19 cellular contexts compared by ENCODE assay signal in genomic region chr5:72559866-72560766, GRCh38. TPM values are rescaled to one million over a fixed set of nuclear protein-coding genes. Genes with fewer than 3 reads are reported as not detected.
DNase-seq lines count a peak whose midpoint lies in the region; TF ChIP-seq lines count a peak whose summit lies in the region.
"Had no signal": no experiment of that assay in that cellular context is flagged by ENCODE, and none has a peak within 500 bp of the region (broad histone marks: within the 10 kb centered on the region; RNA-seq: fewer than 3 reads in every experiment).

No MANE protein-coding gene starts in this region.

- H3K4me1 ChIP-seq in neural progenitor cell: peaks cover 13% of the 10 kb centered on the region

- peaks cover 4% of the 10 kb centered on the region for H3K9me3 Mint-ChIP-seq in neural progenitor cell
- H3K9me3 Mint-ChIP-seq: effector memory CD8-positive, alpha-beta T cell; immature natural killer cell had no signal

- H3K4me1 Mint-ChIP-seq in neural progenitor cell: peaks cover 42% of the 10 kb centered on the region

- no peak overlapping the region for H3K9ac ChIP-seq in neural progenitor cell
- H3K9ac ChIP-seq: GM23248 had no signal

- H3K4me2 ChIP-seq in neural progenitor cell: no peak overlapping the region

- H3K27ac Mint-ChIP-seq in neural progenitor cell: no peak overlapping the region
- H3K27ac Mint-ChIP-seq: CD14-positive monocyte; effector memory CD8-positive, alpha-beta T cell; immature natural killer cell had no signal

- H3K9me3 ChIP-seq in neural progenitor cell (ENCODE audit: low read depth): no peaks in the 10 kb centered on the region
- H3K9me3 ChIP-seq: gastrocnemius medialis, stomach had no signal

- H3K4me3 ChIP-seq in fibroblast of pulmonary artery (replicated peaks; ENCODE audit: low read depth, low read length) (no peak overlapping the region), neural progenitor cell (no peak overlapping the region)
- H3K4me3 ChIP-seq: gastrocnemius medialis, GM23248, SK-N-MC, stomach had no signal

- in situ Hi-C loops in KBM-7 (cut with MboI; ENCODE audit: low pct_unique_long_range_greater_than_20kb, low sequenced_read_pairs): no loop called here

- H3F3A ChIP-seq in neural progenitor cell (ENCODE audit: low read depth): peaks cover 14% of the 10 kb centered on the region

- peaks cover 9% of the 10 kb centered on the region for H3K27me3 Mint-ChIP-seq in neural progenitor cell (ENCODE audit: insufficient read depth, low read depth)

- DNase-seq in KBM-7: peak; percentile 18
- peak; percentile 31 for DNase-seq in RPMI7951 (ENCODE audit: low read depth)
- DNase-seq in fibroblast of pulmonary artery (ENCODE audit: low read depth): peak; percentile 38
- no peak for DNase-seq in neural progenitor cell (ENCODE audit: low spot score)
- DNase-seq in HUDEP-2 (lab: John Stamatoyannopoulos, UW; ENCODE audit: unreplicated experiment in 76 of 76): no peak
- no peak for DNase-seq in NCI-H2171 treated with DMSO at 0.1 percent for 48 hours (lab: John Stamatoyannopoulos, UW)
- DNase-seq in NCI-H1105 (lab: John Stamatoyannopoulos, UW): no peak
- DNase-seq: activated naive CD4-positive, alpha-beta T cell; DMS79; effector memory CD8-positive, alpha-beta T cell; GM23248; immature natural killer cell; NK-92 treated with Interleukin-12 subunit alpha and Interleukin-12 subunit beta, amount 100 ng/mL, for 24 hours; stomach had no signal

- no peaks in the 10 kb centered on the region for H3K27me3 ChIP-seq in neural progenitor cell
- H3K27me3 ChIP-seq: gastrocnemius medialis, stomach had no signal

- H4K20me1 ChIP-seq in neural progenitor cell (ENCODE audit: low read depth): no peaks in the 10 kb centered on the region

- H3K4me3 Mint-ChIP-seq in neural progenitor cell: no peak overlapping the region
- H3K4me3 Mint-ChIP-seq: CD14-positive monocyte; effector memory CD8-positive, alpha-beta T cell; immature natural killer cell had no signal

- peak overlapping the region; percentile 39 for H2AFZ ChIP-seq in neural progenitor cell (replicated peaks)
- H2AFZ ChIP-seq: GM23248 had no signal

- no peaks in the 10 kb centered on the region for H3K36me3 Mint-ChIP-seq in neural progenitor cell
- H3K36me3 Mint-ChIP-seq: CD14-positive monocyte, immature natural killer cell had no signal

- H3K79me2 ChIP-seq in neural progenitor cell (ENCODE audit: low read depth): no peaks in the 10 kb centered on the region

- no peaks in the 10 kb centered on the region for H3K36me3 ChIP-seq in neural progenitor cell
- H3K36me3 ChIP-seq: gastrocnemius medialis, stomach had no signal

- H3K27ac ChIP-seq in neural progenitor cell: no peak overlapping the region
- H3K27ac ChIP-seq: GM23248, SK-N-MC, stomach had no signal

- no peak for TF ChIP-seq CTCF in fibroblast of pulmonary artery (IDR thresholded peaks at IDR 0.05; ENCODE audit: low read length, missing control alignments)
- no peak for TF ChIP-seq CTCF in neural progenitor cell (IDR thresholded peaks at IDR 0.05)

RNA-seq across cellular contexts. Expression of gene ZNF366, which starts 52.9 kb away (rescaled TPM):
- total RNA-seq in RPMI7951 (2014; rRNA removed; shearing (Covaris generic)): not detected in 2 replicates
- total RNA-seq in neural progenitor cell (ENCODE audit: low replicate concordance): not detected in 2 replicates
- total RNA-seq: activated CD8-positive, alpha-beta memory T cell treated with anti-CD3 and anti-CD28 coated beads for 36 hours; GM23248; osteocyte had no signal

Comparison
In these comparisons a context has a peak if more than half of its experiments do, and no peak if none do; other contexts are left out.
1. DNase-seq: peak in KBM-7 (single experiment), RPMI7951 (single experiment) and fibroblast of pulmonary artery (single experiment); none in neural progenitor cell (single experiment), HUDEP-2 (0 of 76), NCI-H2171 treated with DMSO at 0.1 percent for 48 hours (single experiment) and NCI-H1105 (single experiment).